ENCODE assay signal across 13 cellular contexts in genomic region chr2:37629529-37629928, GRCh38. TPM values are rescaled to one million over a fixed set of nuclear protein-coding genes. Genes with fewer than 3 reads are reported as not detected.
DNase-seq lines count a peak whose midpoint lies in the region; ATAC-seq, FAIRE-seq and TF ChIP-seq lines count a peak whose summit lies in the region.
"Had no signal": no experiment of that assay in that cellular context is flagged by ENCODE, and none has a peak within 500 bp of the region (broad histone marks: within the 10 kb centered on the region; RNA-seq: fewer than 3 reads in every experiment).

No MANE protein-coding gene starts in this region.

- no peaks in the 10 kb centered on the region for H3K9me1 ChIP-seq in K562 (ENCODE audit: control insufficient read depth, insufficient read depth, low read length)

- TF ChIP-seq EP300 in K562 (IDR thresholded peaks at IDR 0.05; ENCODE audit: low read length): no peak

- H3K9me2 ChIP-seq in MM.1S (replicated peaks; ENCODE audit: insufficient read depth, low read length): no peaks in the 10 kb centered on the region

- H3K27me3 ChIP-seq in K562 (ENCODE audit: control insufficient read depth in 2 of 2, insufficient read depth in 2 of 2, low read length in 2 of 2) (no peaks in the 10 kb centered on the region), neutrophil (no peaks in the 10 kb centered on the region), MM.1S (replicated peaks; ENCODE audit: insufficient read depth, low read length) (no peaks in the 10 kb centered on the region)
- H3K27me3 ChIP-seq: stomach had no signal

- H4K20me1 ChIP-seq in K562 (replicated peaks; ENCODE audit: control insufficient read depth, insufficient read depth, low read length): no peaks in the 10 kb centered on the region
- no peaks in the 10 kb centered on the region for H4K20me1 ChIP-seq in MM.1S (ENCODE audit: insufficient read depth, low read length)

- FAIRE-seq in K562 (lab: Jason Lieb, UNC): peak; percentile 19
- FAIRE-seq: islet of Langerhans had no signal

- H3K4me1 ChIP-seq in K562 (replicated peaks in 1 of 2; ENCODE audit: control insufficient read depth in 2 of 2, insufficient read depth in 2 of 2, low read length in 2 of 2) (no peaks in the 10 kb centered on the region), neutrophil (ENCODE audit: control insufficient read depth in 1 of 2, insufficient read depth in 1 of 2, low read depth in 1 of 2, low read length in 1 of 2) (peaks cover 35 to 50% of the 10 kb centered on the region in 2 experiments), MM.1S (ENCODE audit: low read length) (peaks cover 23% of the 10 kb centered on the region)

- WGBS in K562 (ENCODE audit: insufficient coverage, low coverage, missing lambda C conversion rate): 68% methylated on average over 3 of the region's 3 CpGs

- no peak for TF ChIP-seq POLR2A in K562 (conservative IDR thresholded peaks at IDR 0.05)

- CTCF ChIA-PET in K562 (lab: Yijun Ruan, JAX; ENCODE audit: low intra/inter-chr PET ratio): no interaction called here

- POLR2A ChIA-PET in K562 (lab: Yijun Ruan, JAX): interaction anchor here (0.6 kb wide), 1 partner anchor 39 kb away, joined by 3 read pairs; no protein-coding TSS in a partner anchor

- ATAC-seq in HG03442 (IDR thresholded peaks at IDR 0.05; ENCODE audit: unreplicated experiment) (peak; percentile 44), K562 (no peak), HG02623 (IDR thresholded peaks at IDR 0.05; ENCODE audit: unreplicated experiment) (no peak)
- ATAC-seq: Panc1 had no signal

- no TSS peak for BruUV-seq in K562 (replicated peaks; lab: Mats Ljungman, UMichigan)

- intact Hi-C loops in K562 (cut with micrococcal nuclease): no loop called here

- H3F3A ChIP-seq in MM.1S (ENCODE audit: insufficient read depth, low read length): peaks cover 11% of the 10 kb centered on the region

- H2AFZ ChIP-seq in K562 (ENCODE audit: low read depth, low read length) (no peak overlapping the region), MM.1S (ENCODE audit: low read length) (no peak overlapping the region)

- in situ Hi-C loops in K562 (cut with MboI): no loop called here

- H3K9me3 ChIP-seq in K562 (replicated peaks; ENCODE audit: control insufficient read depth, insufficient read depth, low read depth, low read length) (no peaks in the 10 kb centered on the region), neutrophil (no peaks in the 10 kb centered on the region), MM.1S (replicated peaks; ENCODE audit: insufficient read depth, low read length) (no peaks in the 10 kb centered on the region)
- H3K9me3 ChIP-seq: stomach had no signal

- H3K27ac ChIP-seq in K562 (ENCODE audit: extremely low read depth, low read depth, low read length) (no peak overlapping the region), neutrophil (peak overlapping the region; percentile 58), MM.1S (ENCODE audit: low read length) (no peak overlapping the region)
- H3K27ac ChIP-seq: stomach had no signal

- no peak for TF ChIP-seq CTCF in GM12865 (IDR thresholded peaks at IDR 0.05; ENCODE audit: insufficient read depth, low read depth, low read length, missing control alignments)
- no peak for TF ChIP-seq CTCF in K562 (IDR thresholded peaks at IDR 0.05 in 2 of 3, conservative IDR thresholded peaks at IDR 0.05 in 1 of 3; ENCODE audit: insufficient read depth in 2 of 3, low read depth in 1 of 3, low read length in 3 of 3)
- TF ChIP-seq CTCF in neutrophil (IDR thresholded peaks at IDR 0.05): no peak
- no peak for TF ChIP-seq CTCF in MM.1S (IDR thresholded peaks at IDR 0.05; ENCODE audit: low read length)

- no peak for TF ChIP-seq RAD21 in K562 (CRISPR knock-in tag; conservative IDR thresholded peaks at IDR 0.05 in 1 of 2, IDR thresholded peaks at IDR 0.05 in 1 of 2)

- peak; percentile 72 for DNase-seq in GM12865 (ENCODE audit: low read depth)
- DNase-seq in K562 (ENCODE audit: extremely low read depth in 1 of 4, low spot score in 3 of 4): no peak
- no peak for DNase-seq in Kasumi-1 (lab: John Stamatoyannopoulos, UW)
- no peak for DNase-seq in MM.1S
- DNase-seq: DND-41, mesendoderm, nucleus accumbens, stomach had no signal

- peak overlapping the region; percentile 25 for H3K4me3 ChIP-seq in GM12865 (ENCODE audit: low read depth, low read length)
- H3K4me3 ChIP-seq in K562: no peak overlapping the region
- no peak overlapping the region for H3K4me3 ChIP-seq in neutrophil (ENCODE audit: low read depth in 1 of 2, low read length in 1 of 2)
- H3K4me3 ChIP-seq in MM.1S (ENCODE audit: low read length): no peak overlapping the region
- H3K4me3 ChIP-seq: stomach had no signal

- H3K36me3 ChIP-seq in K562 (ENCODE audit: control insufficient read depth, insufficient read depth, low read length): no peaks in the 10 kb centered on the region
- H3K36me3 ChIP-seq in neutrophil: peaks cover 16% of the 10 kb centered on the region
- no peaks in the 10 kb centered on the region for H3K36me3 ChIP-seq in MM.1S (replicated peaks; ENCODE audit: insufficient read depth, low read length)
- H3K36me3 ChIP-seq: stomach had no signal

- H3K4me2 ChIP-seq in K562 (ENCODE audit: insufficient read depth, low read length) (no peak overlapping the region), MM.1S (ENCODE audit: low read depth, low read length) (no peak overlapping the region)

- no peak overlapping the region for H3K9ac ChIP-seq in K562 (ENCODE audit: insufficient read depth in 1 of 2, low read depth in 2 of 2, low read length in 2 of 2)
- no peak overlapping the region for H3K9ac ChIP-seq in MM.1S (ENCODE audit: low read length)

- H3K79me2 ChIP-seq in K562 (ENCODE audit: control insufficient read depth, insufficient read depth, low read length) (no peaks in the 10 kb centered on the region), MM.1S (ENCODE audit: low read length) (no peaks in the 10 kb centered on the region)

TF ChIP-seq in K562, 482 proteins besides CTCF, POLR2A, EP300 and RAD21:
- TF ChIP-seq HMGN3 (IDR thresholded peaks at IDR 0.05; ENCODE audit: borderline replicate concordance, extremely low read depth, insufficient read length, low read depth, low read length): no peak
- TF ChIP-seq MEF2D (tag; conservative IDR thresholded peaks at IDR 0.05; ENCODE audit: low read depth): peak; percentile 65
- TF ChIP-seq FOSL1 (tag; conservative IDR thresholded peaks at IDR 0.05): peak; percentile 67
- TF ChIP-seq POU5F1 (IDR thresholded peaks at IDR 0.05; ENCODE audit: borderline replicate concordance, low read depth, low read length, partially characterized antibody): no peak
- TF ChIP-seq SLC30A9 (CRISPR knock-in tag; IDR thresholded peaks at IDR 0.05): no peak
- no peak for TF ChIP-seq CREM (IDR thresholded peaks at IDR 0.05; ENCODE audit: low read depth)
- no peak for TF ChIP-seq SRSF9 (IDR thresholded peaks at IDR 0.05; ENCODE audit: borderline replicate concordance, low read depth, low read length)
- TF ChIP-seq C11orf30 (IDR thresholded peaks at IDR 0.05; ENCODE audit: low read depth): no peak
- TF ChIP-seq ETS1 (conservative IDR thresholded peaks at IDR 0.05; ENCODE audit: control insufficient read depth, low read depth, low read length): no peak
TF ChIP-seq in K562: peak in this region for 2.

RNA-seq across cellular contexts. Expression of gene CDC42EP3, which starts 41.9 kb away (rescaled TPM):
- total RNA-seq in K562 (2011; cell fraction: chromatin; rRNA removed; ENCODE audit: low replicate concordance): 0.40 and 0.49 TPM in 2 replicates
- 0.50 and 0.53 TPM in 2 replicates for total RNA-seq in K562 (2011; cell fraction: nucleolus; rRNA removed)
- total RNA-seq in K562 (2011; cell fraction: nucleoplasm; rRNA removed): 0.59 and 1.1 TPM in 2 replicates
- total RNA-seq in K562 (2014; rRNA removed): 1.8 and 3.6 TPM in 2 replicates
- 3.4 and 3.8 TPM in 2 replicates for total RNA-seq in K562 (2014; rRNA removed; fragmentation: Illumina TruSeq; extraction: Trizol)
- total RNA-seq in K562 (2015; rRNA removed; fragmentation: Illumina TruSeq; extraction: Trizol): 1.9 and 2.0 TPM in 2 replicates
- total RNA-seq in K562 (2021): 2.5 and 4.2 TPM in 2 replicates
- polyA plus RNA-seq in K562 (2011; rRNA removed): 0.72 and 2.0 TPM in 2 replicates
- polyA plus RNA-seq in K562 (2011; cell fraction: cytosol; rRNA removed): 0.69 and 1.8 TPM in 2 replicates
- 0.78 and 1.8 TPM in 2 replicates for polyA plus RNA-seq in K562 (2011; cell fraction: nucleus; rRNA removed)
- polyA plus RNA-seq in K562 (2012): 1.9 and 3.4 TPM in 2 replicates
- 4.1 and 6.4 TPM in 2 replicates for polyA plus RNA-seq in K562 (2014; fragmentation: Illumina TruSeq; extraction: Trizol)
- polyA plus RNA-seq in K562 (2014; fragmentation: Nextera tagmentation; extraction: Ambion mirVana): under 1 TPM; 0.74 to 0.77 TPM
- 3.1 and 3.4 TPM in 2 replicates for polyA plus RNA-seq in K562 (2014; rRNA removed)
- 0.35 and 2.1 TPM in 2 replicates for polyA minus RNA-seq in K562 (2011; rRNA and poly(A)+ RNA removed)
- polyA minus RNA-seq in K562 (2011; cell fraction: cytosol; rRNA and poly(A)+ RNA removed): 0.57 and 0.64 TPM in 2 replicates
- polyA minus RNA-seq in K562 (2011; cell fraction: nucleus; rRNA and poly(A)+ RNA removed): 0.27 and 1.2 TPM in 2 replicates
